Comparison of ENCODE assay signal across 10 cellular contexts in genomic region chr18:46155652-46156051, GRCh38. TPM values are rescaled to one million over a fixed set of nuclear protein-coding genes. Genes with fewer than 3 reads are reported as not detected.
DNase-seq lines count a peak whose midpoint lies in the region; ATAC-seq and TF ChIP-seq lines count a peak whose summit lies in the region.
"Had no signal": no experiment of that assay in that cellular context is flagged by ENCODE, and none has a peak within 500 bp of the region (broad histone marks: within the 10 kb centered on the region; RNA-seq: fewer than 3 reads in every experiment).

No MANE protein-coding gene starts in this region.

- peak overlapping the region; percentile 47 for H3K4me2 ChIP-seq in GM23248 (ENCODE audit: unreplicated experiment)

- H3K79me2 ChIP-seq in GM23248 (ENCODE audit: insufficient read depth), result no peaks in the 10 kb centered on the region

- ATAC-seq in WTC11, result no peak; the same call in 1 of the 2 replicates
- no peak for ATAC-seq in GM19351 (IDR thresholded peaks at IDR 0.05; ENCODE audit: unreplicated experiment)

- H3K9me2 ChIP-seq in GM23248 (ENCODE audit: insufficient read depth), result no peaks in the 10 kb centered on the region

- no peaks in the 10 kb centered on the region; the same call in 1 of the 2 replicates for H3K27me3 Mint-ChIP-seq in WTC11 (ENCODE audit: low read depth)

- H3K9me3 ChIP-seq in GM23248 (ENCODE audit: low read depth) (no peaks in the 10 kb centered on the region), tibial nerve (no peaks in the 10 kb centered on the region), adrenal gland (replicated peaks in 1 of 3) (no peaks in the 10 kb centered on the region)
- H3K9me3 ChIP-seq: suprapubic skin had no signal

- H3K4me3 ChIP-seq in GM23248, result peak overlapping the region; percentile 25; the same call in 1 of the 2 replicates
- no peak overlapping the region for H3K4me3 ChIP-seq in epithelial cell of proximal tubule (ENCODE audit: low read depth, low read length)
- H3K4me3 ChIP-seq in tibial nerve, result no peak overlapping the region
- H3K4me3 ChIP-seq in adrenal gland, result no peak overlapping the region
- H3K4me3 ChIP-seq: SK-N-MC, suprapubic skin had no signal

- H3K9ac ChIP-seq in GM23248, result no peak overlapping the region

- H3K27ac Mint-ChIP-seq in WTC11, result peak overlapping the region; percentile 48; the same call in 1 of the 2 replicates

- peaks cover 49% of the 10 kb centered on the region for H3K4me1 ChIP-seq in GM23248 (ENCODE audit: insufficient read depth)
- H3K4me1 ChIP-seq in tibial nerve, result no peaks in the 10 kb centered on the region
- peaks cover 0 to 9% of the 10 kb centered on the region in 2 donors for H3K4me1 ChIP-seq in adrenal gland (replicated peaks in 1 of 2)

- H3K36me3 ChIP-seq in GM23248 (ENCODE audit: low read depth), result no peaks in the 10 kb centered on the region
- H3K36me3 ChIP-seq in tibial nerve, result peaks cover 0 to 24% (median 0%) of the 10 kb centered on the region in 3 donors
- H3K36me3 ChIP-seq in adrenal gland (replicated peaks in 1 of 2), result no peaks in the 10 kb centered on the region
- H3K36me3 ChIP-seq: suprapubic skin had no signal

- TF ChIP-seq POLR2A in tibial nerve (IDR thresholded peaks at IDR 0.05) (no peak), adrenal gland (IDR thresholded peaks at IDR 0.05) (no peak)

- H4K20me1 ChIP-seq in GM23248 (ENCODE audit: insufficient read depth), result no peaks in the 10 kb centered on the region

- H3K4me3 Mint-ChIP-seq in WTC11, result no peak overlapping the region

- peaks cover 8% of the 10 kb centered on the region for H3K9me3 Mint-ChIP-seq in WTC11

- H3K27ac ChIP-seq in GM23248 (peak overlapping the region; percentile 51), tibial nerve (no peak overlapping the region), adrenal gland (no peak overlapping the region)
- H3K27ac ChIP-seq: SK-N-MC, suprapubic skin had no signal

- H3F3A ChIP-seq in GM23248 (ENCODE audit: insufficient read depth), result peaks cover 29% of the 10 kb centered on the region

- H3K36me3 Mint-ChIP-seq in WTC11, result no peaks in the 10 kb centered on the region

- H2AFZ ChIP-seq in GM23248, result no peak overlapping the region

- no peaks in the 10 kb centered on the region for H3K27me3 ChIP-seq in GM23248 (replicated peaks; ENCODE audit: insufficient read depth)
- no peaks in the 10 kb centered on the region for H3K27me3 ChIP-seq in tibial nerve
- H3K27me3 ChIP-seq in adrenal gland, result no peaks in the 10 kb centered on the region
- H3K27me3 ChIP-seq: suprapubic skin had no signal

- in situ Hi-C loops in GM23248 (cut with MboI), result loop anchor here (25.0 kb wide), 1 partner anchor 332 kb away; no protein-coding TSS in a partner anchor

- POLR2A ChIA-PET in WTC11 (lab: Charles Lee), result no interaction called here

- 0 to 4% methylated on average over 2 of the region's 2 CpGs for WGBS in GM23248 (ENCODE audit: low coverage in 1 of 2, low lambda C conversion rate in 2 of 2, missing lambda C conversion rate in 2 of 2), 2 experiments
- WGBS in tibial nerve, 2 donors, result 65 to 71% methylated on average over 2 of the region's 2 CpGs
- WGBS in adrenal gland, 4 donors, result 82 to 100% (median 88%) methylated on average over 2 of the region's 2 CpGs

- H3K4me1 Mint-ChIP-seq in WTC11, result peaks cover 32% of the 10 kb centered on the region

- intact Hi-C loops in adrenal gland (cut with DNase I), result loop anchor here in 1 of 2 donors (10.0 kb wide), 1 partner anchor 499 kb away; the partner anchor contains the start of gene LOXHD1

- CTCF ChIA-PET in WTC11 (lab: Charles Lee), result interaction anchor here (1.0 kb wide), 1 partner anchor 18 kb away, joined by 6 read pairs; a partner anchor contains a TSS

- TF ChIP-seq EP300 in tibial nerve (IDR thresholded peaks at IDR 0.05), result no peak

- DNase-seq in GM23248 (peak; percentile 95), WTC11 (ENCODE audit: low spot score) (no peak), epithelial cell of proximal tubule (ENCODE audit: low read depth) (peak; percentile 90), RPMI8226 (no peak), tibial nerve (ENCODE audit: low spot score in 2 of 2) (no peak), adrenal gland (no peak)
- DNase-seq in stimulated activated CD8-positive, alpha-beta memory T cell treated with anti-CD3 and anti-CD28 coated beads, Interleukin-15, amount 100 ng/mL, for 4 hours (ENCODE audit: low read depth in 2 of 2), result peak; percentile 4 to 38

- TF ChIP-seq CTCF in WTC11 (IDR thresholded peaks at IDR 0.05) (no peak), epithelial cell of proximal tubule (conservative IDR thresholded peaks at IDR 0.05; ENCODE audit: low read depth, low read length) (no peak), tibial nerve (IDR thresholded peaks at IDR 0.05) (no peak), adrenal gland (IDR thresholded peaks at IDR 0.05) (no peak)

TF ChIP-seq in WTC11, 78 proteins besides CTCF, POLR2A, EP300 and RAD21:
- TF ChIP-seq ZNF423 (CRISPR knock-in tag; IDR thresholded peaks at IDR 0.05) (no peak), KAT7 (CRISPR knock-in tag; IDR thresholded peaks at IDR 0.05; ENCODE audit: borderline replicate concordance) (no peak), SMAD3 (CRISPR knock-in tag; IDR thresholded peaks at IDR 0.05; ENCODE audit: borderline replicate concordance) (no peak), ZNF671 (CRISPR knock-in tag; IDR thresholded peaks at IDR 0.05) (no peak), CREM (CRISPR knock-in tag; IDR thresholded peaks at IDR 0.05) (no peak), CREB1 (CRISPR knock-in tag; IDR thresholded peaks at IDR 0.05) (no peak), GTF2I (CRISPR knock-in tag; conservative IDR thresholded peaks at IDR 0.05) (no peak), PRRX2 (CRISPR knock-in tag; IDR thresholded peaks at IDR 0.05) (no peak), AR (CRISPR knock-in tag; IDR thresholded peaks at IDR 0.05) (no peak), ELF4 (CRISPR knock-in tag; IDR thresholded peaks at IDR 0.05; ENCODE audit: low read depth) (no peak)

RNA-seq across cellular contexts. Expression of gene HAUS1, which starts 51.5 kb away (rescaled TPM):
- total RNA-seq in GM23248 (2014; rRNA removed; shearing (Covaris generic)), result 24.2 and 31.9 TPM in 2 replicates
- 33.6 and 36.9 TPM in 2 replicates for polyA plus RNA-seq in GM23248 (2016; fragmentation: Nextera tagmentation; extraction: Ambion mirVana)
- 58.7 to 68.3 TPM (median 68.1 TPM) in 3 replicates for total RNA-seq in WTC11 (2021)
- total RNA-seq in epithelial cell of proximal tubule, result 123 and 230 TPM in 2 replicates
- 10 to 100 TPM; 21.2 to 37.3 (median 28.1) TPM for total RNA-seq in tibial nerve
- total RNA-seq in adrenal gland, result 10 to 100 TPM; 12.2 to 42.9 (median 14.6) TPM
- polyA plus RNA-seq in adrenal gland, result 10 to 100 TPM; 14.9 to 19.7 (median 19.6) TPM

RNA-seq across cellular contexts. Expression of gene ATP5F1A, which starts 57.6 kb away (rescaled TPM):
- total RNA-seq in GM23248 (2014; rRNA removed; shearing (Covaris generic)), result 562 and 618 TPM in 2 replicates
- polyA plus RNA-seq in GM23248 (2016; fragmentation: Nextera tagmentation; extraction: Ambion mirVana) (353 and 366 TPM in 2 replicates), adrenal gland (100 to 1,000 TPM; 194 to 697 (median 252) TPM)
- total RNA-seq in WTC11 (2021) (818 to 834 TPM (median 825 TPM) in 3 replicates), epithelial cell of proximal tubule (623 and 730 TPM in 2 replicates), tibial nerve (100 to 1,000 TPM; 248 to 381 (median 315) TPM), adrenal gland (100 to 1,000 TPM; 597 to 783 (median 679) TPM)

Comparison
In these comparisons a context has a peak if more than half of its experiments do, and no peak if none do; other contexts are left out.
1. DNase-seq: peak in GM23248 (single experiment), epithelial cell of proximal tubule (single experiment) and stimulated activated CD8-positive, alpha-beta memory T cell treated with anti-CD3 and anti-CD28 coated beads, Interleukin-15, amount 100 ng/mL, for 4 hours (2 of 2); none in WTC11 (single experiment), RPMI8226 (single experiment), tibial nerve (0 of 2) and adrenal gland (0 of 7).